1 cellular context compared by ENCODE assay signal in genomic region chr10:93290661-93291354, GRCh38.
TF ChIP-seq lines count a peak whose summit lies in the region.

No MANE protein-coding gene starts in this region.

TF ChIP-seq in GM23338, 12 proteins besides CTCF, POLR2A, EP300 and RAD21 (continued from another document):
- TF ChIP-seq REST (IDR thresholded peaks at IDR 0.05; ENCODE audit: unreplicated experiment) (no peak), JUNB (IDR thresholded peaks at IDR 0.05; ENCODE audit: unreplicated experiment) (no peak), ETS1 (IDR thresholded peaks at IDR 0.05) (no peak), ZNF114 (CRISPR knock-in tag; IDR thresholded peaks at IDR 0.05) (no peak), ZNF462 (CRISPR knock-in tag; IDR thresholded peaks at IDR 0.05) (no peak), CREB1 (CRISPR knock-in tag; IDR thresholded peaks at IDR 0.05; ENCODE audit: low read depth) (no peak), EZH2 (IDR thresholded peaks at IDR 0.05; ENCODE audit: low read depth, unreplicated experiment) (no peak), ZNF331 (CRISPR knock-in tag; IDR thresholded peaks at IDR 0.05; ENCODE audit: low read depth) (no peak), STAT1 (IDR thresholded peaks at IDR 0.05; ENCODE audit: unreplicated experiment) (no peak)
TF ChIP-seq in GM23338: peak in this region for 0.
